ENCODE assay signal across 11 cellular contexts in genomic region chr18:22166070-22166972, GRCh38. TPM values are rescaled to one million over a fixed set of nuclear protein-coding genes. Genes with fewer than 3 reads are reported as not detected.
DNase-seq lines count a peak whose midpoint lies in the region; ATAC-seq, FAIRE-seq and TF ChIP-seq lines count a peak whose summit lies in the region.
"Had no signal": no experiment of that assay in that cellular context is flagged by ENCODE, and none has a peak within 500 bp of the region (broad histone marks: within the 10 kb centered on the region; RNA-seq: fewer than 3 reads in every experiment).

No MANE protein-coding gene starts in this region.

- H3K27me3 ChIP-seq in HUES6 (ENCODE audit: control insufficient read depth, insufficient read depth, low read length) (peaks cover 99% of the 10 kb centered on the region), sigmoid colon (peaks cover 39 to 96% (median 56%) of the 10 kb centered on the region in 3 donors)

- WGBS in sigmoid colon, 2 donors = 3 to 6% methylated on average over 46 of the region's 46 CpGs

- H3K4me1 Mint-ChIP-seq in brain = peaks cover 34% of the 10 kb centered on the region

- TF ChIP-seq EP300 in sigmoid colon (IDR thresholded peaks at IDR 0.05) = no peak

- no peaks in the 10 kb centered on the region for H3K36me3 Mint-ChIP-seq in brain

- H3K4me3 ChIP-seq in HUES6 (ENCODE audit: low read depth, low read length) (peak overlapping the region; percentile 69), kidney (ENCODE audit: low read length in 2 of 2) (peak overlapping the region in 1 of 2 donors; percentile 53), sigmoid colon (peak overlapping the region; percentile 2 to 78 (median 46))

- peak overlapping the region; percentile 71 for H3K9ac ChIP-seq in HUES6 (ENCODE audit: low read length)
- peak overlapping the region in 1 of 2 donors; percentile 31 for H3K9ac ChIP-seq in kidney (ENCODE audit: low read length in 2 of 2)

- intact Hi-C loops in kidney (cut with DNase I) (loop anchor here (10.0 kb wide), 1 partner anchor 398 kb away; no protein-coding TSS in a partner anchor), sigmoid colon (cut with DNase I) (loop anchor here (5.0 to 10.0 kb wide), 4 partner anchors 181 to 766 kb away; partner anchors contain the start of gene RBBP8)

- H3K36me3 ChIP-seq in HUES6 (ENCODE audit: control insufficient read depth, insufficient read depth, low read length) (no peaks in the 10 kb centered on the region), kidney (ENCODE audit: control insufficient read depth in 1 of 2, insufficient read depth in 2 of 2, low read length in 2 of 2) (no peaks in the 10 kb centered on the region), sigmoid colon (no peaks in the 10 kb centered on the region)

- FAIRE-seq in kidney (lab: Jason Lieb, UNC) = no peak
- FAIRE-seq: endometrium had no signal

- peaks cover 0 to 11% (median 0%) of the 10 kb centered on the region in 5 experiments for H3K9me3 Mint-ChIP-seq in brain

- H3K27ac ChIP-seq in HUES6 (ENCODE audit: low read depth, low read length) (peak overlapping the region; percentile 36; the same call in 1 of the 2 replicates), kidney (ENCODE audit: low read depth in 2 of 2, low read length in 2 of 2) (peak overlapping the region; percentile 33 to 57), sigmoid colon (peak overlapping the region in 2 of 4 donors; percentile 54 to 95)

- peaks cover 97% of the 10 kb centered on the region for H3K27me3 Mint-ChIP-seq in brain

- no peak for ATAC-seq in GM21381 (IDR thresholded peaks at IDR 0.05; ENCODE audit: unreplicated experiment)
- ATAC-seq in HG03039 (IDR thresholded peaks at IDR 0.05; ENCODE audit: unreplicated experiment) = no peak

- TF ChIP-seq CTCF in brain (conservative IDR thresholded peaks at IDR 0.05) (no peak), kidney (IDR thresholded peaks at IDR 0.05; ENCODE audit: borderline replicate concordance, extremely low read depth, insufficient read depth) (no peak), sigmoid colon (IDR thresholded peaks at IDR 0.05) (no peak)

- peaks cover 14% of the 10 kb centered on the region for H3K4me1 ChIP-seq in HUES6 (ENCODE audit: control insufficient read depth, insufficient read depth, low read length)
- peaks cover 0 to 7% of the 10 kb centered on the region in 2 donors for H3K4me1 ChIP-seq in kidney (ENCODE audit: control insufficient read depth in 1 of 2, insufficient read depth in 1 of 2, low read depth in 1 of 2, low read length in 2 of 2)
- H3K4me1 ChIP-seq in sigmoid colon = peaks cover 0 to 52% (median 36%) of the 10 kb centered on the region in 4 donors

- DNase-seq in kidney (peak; percentile 90), sigmoid colon (no peak), C1 segment of cervical spinal cord (lab: John Stamatoyannopoulos, UW) (no peak)
- no peak for DNase-seq in activated CD4-positive, alpha-beta T cell treated with anti-CD3 and anti-CD28 coated beads, Interleukin-2, amount 50 U/mL, for 48 hours
- DNase-seq: kidney glomerular epithelial cell; NK-92 treated with Interleukin-12 subunit alpha and Interleukin-12 subunit beta, amount 100 ng/mL, for 24 hours had no signal

- TF ChIP-seq POLR2A in sigmoid colon (IDR thresholded peaks at IDR 0.05) = no peak

- peak overlapping the region in 3 of 5 experiments; percentile 59 to 91 (median 77) for H3K4me3 Mint-ChIP-seq in brain

- no peaks in the 10 kb centered on the region for H3K9me3 ChIP-seq in HUES6 (ENCODE audit: control insufficient read depth, insufficient read depth, low read depth, low read length)
- no peaks in the 10 kb centered on the region for H3K9me3 ChIP-seq in kidney (ENCODE audit: control insufficient read depth in 1 of 2, low read length in 2 of 2)
- H3K9me3 ChIP-seq in sigmoid colon = no peaks in the 10 kb centered on the region

- H3K27ac Mint-ChIP-seq in brain = peak overlapping the region in 2 of 5 experiments; percentile 52 to 74

RNA-seq across cellular contexts. Expression of gene GATA6, which starts 3.1 kb away (rescaled TPM):
- polyA plus RNA-seq in brain (ENCODE audit: insufficient read depth, low read depth, low replicate concordance) (not detected), kidney (ENCODE audit: insufficient read depth, low read depth, low replicate concordance) (1.7 TPM), sigmoid colon (10 to 100 TPM; 12.8 to 16.2 (median 13.6) TPM)
- total RNA-seq in kidney (10.9 TPM), sigmoid colon (10 to 100 TPM in 2 of 4 donors, 1 to 10 TPM in 2; 2.5 to 15.1 (median 9.1) TPM)
